40 cellular contexts compared by ENCODE assay signal in genomic region chr2:11639503-11639902, GRCh38. TPM values are rescaled to one million over a fixed set of nuclear protein-coding genes. Genes with fewer than 3 reads are reported as not detected.
"Had no signal": no experiment of that assay in that cellular context is flagged by ENCODE, and none has a peak within 500 bp of the region (broad histone marks: within the 10 kb centered on the region; RNA-seq: fewer than 3 reads in every experiment).

No MANE protein-coding gene starts in this region.

- FAIRE-seq: bronchial epithelial cell, TTC549 had no signal

- H3K4me1 Mint-ChIP-seq: activated CD4-positive, alpha-beta memory T cell treated with anti-CD3 and anti-CD28 coated beads, Interleukin-2, amount 10 ng/mL, durations not matched to agents 7 days and 5 days; activated CD4-positive, alpha-beta T cell treated with anti-CD3 and anti-CD28 coated beads for 36 hours; activated CD4-positive, alpha-beta T cell treated with anti-CD3 and anti-CD28 coated beads, Interleukin-2, amount 10 ng/mL, durations not matched to agents 7 days and 5 days; activated CD8-positive, alpha-beta memory T cell treated with anti-CD3 and anti-CD28 coated beads, Interleukin-2, amount 10 ng/mL, durations not matched to agents 7 days and 5 days; activated naive CD4-positive, alpha-beta T cell treated with anti-CD3 and anti-CD28 coated beads, Interleukin-2, amount 10 ng/mL, durations not matched to agents 7 days and 5 days; activated naive CD4-positive, alpha-beta T cell treated with anti-CD3 and anti-CD28 coated beads, Interleukin-2, amount 50 U/mL, for 24 hours; activated naive CD8-positive, alpha-beta T cell treated with anti-CD3 and anti-CD28 coated beads, Interleukin-2, amount 10 ng/mL, durations not matched to agents 7 days and 5 days; activated naive CD8-positive, alpha-beta T cell treated with anti-CD3 and anti-CD28 coated beads, Interleukin-2, amount 50 U/mL, for 24 hours; central memory CD8-positive, alpha-beta T cell; WTC11 had no signal

- H3K4me3 Mint-ChIP-seq: activated CD4-positive, alpha-beta memory T cell treated with anti-CD3 and anti-CD28 coated beads, Interleukin-2, amount 10 ng/mL, durations not matched to agents 7 days and 5 days; activated CD4-positive, alpha-beta T cell treated with anti-CD3 and anti-CD28 coated beads for 36 hours; activated CD4-positive, alpha-beta T cell treated with anti-CD3 and anti-CD28 coated beads, Interleukin-2, amount 10 ng/mL, durations not matched to agents 7 days and 5 days; activated CD8-positive, alpha-beta memory T cell treated with anti-CD3 and anti-CD28 coated beads, Interleukin-2, amount 10 ng/mL, durations not matched to agents 7 days and 5 days; activated CD8-positive, alpha-beta T cell treated with anti-CD3 and anti-CD28 coated beads, Interleukin-2, amount 10 ng/mL, durations not matched to agents 7 days and 5 days; activated naive CD4-positive, alpha-beta T cell treated with anti-CD3 and anti-CD28 coated beads, Interleukin-2, amount 10 ng/mL, durations not matched to agents 7 days and 5 days; activated naive CD4-positive, alpha-beta T cell treated with anti-CD3 and anti-CD28 coated beads, Interleukin-2, amount 50 U/mL, for 24 hours; activated naive CD8-positive, alpha-beta T cell; activated naive CD8-positive, alpha-beta T cell treated with anti-CD3 and anti-CD28 coated beads, Interleukin-2, amount 10 ng/mL, durations not matched to agents 7 days and 5 days; activated naive CD8-positive, alpha-beta T cell treated with anti-CD3 and anti-CD28 coated beads, Interleukin-2, amount 50 U/mL, for 24 hours; activated T-cell treated with anti-CD3 and anti-CD28 coated beads, Interleukin-2, amount 50 U/mL, for 24 hours; brain; central memory CD8-positive, alpha-beta T cell; T-helper 1 cell treated with Interleukin-12 subunit alpha and Interleukin-12 subunit beta and Interleukin-4 antibody, amounts not matched to agents 30 μg/mL and 1 μg/mL, for 36 hours; T-helper 2 cell treated with Interferon-gamma antibody and Interleukin-4, amounts not matched to agents 5 μg/mL and 100 μg/mL, for 36 hours; WTC11 had no signal

- H3K27ac Mint-ChIP-seq: activated CD4-positive, alpha-beta memory T cell treated with anti-CD3 and anti-CD28 coated beads, Interleukin-2, amount 10 ng/mL, durations not matched to agents 7 days and 5 days; activated CD4-positive, alpha-beta T cell treated with anti-CD3 and anti-CD28 coated beads for 36 hours; activated CD4-positive, alpha-beta T cell treated with anti-CD3 and anti-CD28 coated beads, Interleukin-2, amount 10 ng/mL, durations not matched to agents 7 days and 5 days; activated CD8-positive, alpha-beta memory T cell treated with anti-CD3 and anti-CD28 coated beads, Interleukin-2, amount 10 ng/mL, durations not matched to agents 7 days and 5 days; activated CD8-positive, alpha-beta T cell treated with anti-CD3 and anti-CD28 coated beads, Interleukin-2, amount 10 ng/mL, durations not matched to agents 7 days and 5 days; activated naive CD4-positive, alpha-beta T cell treated with anti-CD3 and anti-CD28 coated beads, Interleukin-2, amount 10 ng/mL, durations not matched to agents 7 days and 5 days; activated naive CD4-positive, alpha-beta T cell treated with anti-CD3 and anti-CD28 coated beads, Interleukin-2, amount 50 U/mL, for 24 hours; activated naive CD8-positive, alpha-beta T cell; activated naive CD8-positive, alpha-beta T cell treated with anti-CD3 and anti-CD28 coated beads, Interleukin-2, amount 10 ng/mL, durations not matched to agents 7 days and 5 days; activated naive CD8-positive, alpha-beta T cell treated with anti-CD3 and anti-CD28 coated beads, Interleukin-2, amount 50 U/mL, for 24 hours; activated T-cell treated with anti-CD3 and anti-CD28 coated beads, Interleukin-2, amount 50 U/mL, for 24 hours; activated T-helper 2 cell treated with anti-CD3 and anti-CD28 coated beads, Interferon-gamma antibody, Interleukin-2, Interleukin-4, amounts not matched to agents 10 μg/mL and 5 μg/mL and 100 μg/mL, durations not matched to agents 14 hours and 24 hours and 36 hours; brain; T-helper 1 cell treated with Interleukin-12 subunit alpha and Interleukin-12 subunit beta and Interleukin-4 antibody, amounts not matched to agents 30 μg/mL and 1 μg/mL, for 36 hours; T-helper 2 cell treated with Interferon-gamma antibody and Interleukin-4, amounts not matched to agents 5 μg/mL and 100 μg/mL, for 36 hours; WTC11 had no signal

- H3K4me3 ChIP-seq: ascending aorta, cardiac muscle cell had no signal

- H3K9me3 ChIP-seq: ascending aorta had no signal

- H3K9me3 Mint-ChIP-seq: activated CD4-positive, alpha-beta memory T cell treated with anti-CD3 and anti-CD28 coated beads, Interleukin-2, amount 10 ng/mL, durations not matched to agents 7 days and 5 days; activated CD4-positive, alpha-beta T cell treated with anti-CD3 and anti-CD28 coated beads, Interleukin-2, amount 10 ng/mL, durations not matched to agents 7 days and 5 days; activated naive CD4-positive, alpha-beta T cell treated with anti-CD3 and anti-CD28 coated beads, Interleukin-2, amount 10 ng/mL, durations not matched to agents 7 days and 5 days; activated naive CD4-positive, alpha-beta T cell treated with anti-CD3 and anti-CD28 coated beads, Interleukin-2, amount 50 U/mL, for 24 hours; activated naive CD8-positive, alpha-beta T cell treated with anti-CD3 and anti-CD28 coated beads, Interleukin-2, amount 10 ng/mL, durations not matched to agents 7 days and 5 days; activated naive CD8-positive, alpha-beta T cell treated with anti-CD3 and anti-CD28 coated beads, Interleukin-2, amount 50 U/mL, for 24 hours; activated T-cell treated with anti-CD3 and anti-CD28 coated beads, Interleukin-2, amount 50 U/mL, for 24 hours; activated T-helper 2 cell treated with anti-CD3 and anti-CD28 coated beads, Interferon-gamma antibody, Interleukin-2, Interleukin-4, amounts not matched to agents 10 μg/mL and 5 μg/mL and 100 μg/mL, durations not matched to agents 14 hours and 24 hours and 36 hours; central memory CD8-positive, alpha-beta T cell; T-helper 1 cell treated with Interleukin-12 subunit alpha and Interleukin-12 subunit beta and Interleukin-4 antibody, amounts not matched to agents 30 μg/mL and 1 μg/mL, for 36 hours; T-helper 2 cell treated with Interferon-gamma antibody and Interleukin-4, amounts not matched to agents 5 μg/mL and 100 μg/mL, for 36 hours; WTC11 had no signal

- H3K27ac ChIP-seq: ascending aorta, cardiac muscle cell, WERI-Rb-1 had no signal

- ATAC-seq: activated CD4-positive, alpha-beta T cell treated with anti-CD3 and anti-CD28 coated beads for 36 hours; activated CD4-positive, CD25-positive, alpha-beta regulatory T cell treated with anti-CD3 and anti-CD28 coated beads, Interleukin-2, amount 50 U/mL, for 24 hours; activated CD8-positive, alpha-beta memory T cell treated with anti-CD3 and anti-CD28 coated beads, Interleukin-2, amount 10 ng/mL, durations not matched to agents 7 days and 5 days; activated CD8-positive, alpha-beta T cell treated with anti-CD3 and anti-CD28 coated beads, Interleukin-2, amount 10 ng/mL, durations not matched to agents 7 days and 5 days; activated naive CD8-positive, alpha-beta T cell treated with anti-CD3 and anti-CD28 coated beads, Interleukin-2, amount 50 U/mL, for 24 hours; WTC11 had no signal

- H3K27me3 ChIP-seq: ascending aorta, cardiac muscle cell had no signal

- H3K4me1 ChIP-seq: ascending aorta had no signal

- DNase-seq: activated CD4-positive, alpha-beta memory T cell treated with anti-CD3 and anti-CD28 coated beads, Interleukin-2, amount 10 ng/mL, durations not matched to agents 7 days and 5 days; activated CD4-positive, alpha-beta T cell treated with anti-CD3 and anti-CD28 coated beads for 1 hour; activated CD4-positive, alpha-beta T cell treated with anti-CD3 and anti-CD28 coated beads for 36 hours; activated CD4-positive, alpha-beta T cell treated with anti-CD3 and anti-CD28 coated beads for 48 hours; activated CD4-positive, alpha-beta T cell treated with anti-CD3 and anti-CD28 coated beads, Interleukin-2, amount 10 ng/mL, durations not matched to agents 7 days and 5 days; activated CD4-positive, alpha-beta T cell treated with anti-CD3 and anti-CD28 coated beads, Interleukin-2, amount 50 U/mL, for 48 hours; activated CD4-positive, CD25-positive, alpha-beta regulatory T cell; activated CD8-positive, alpha-beta memory T cell treated with anti-CD3 and anti-CD28 coated beads for 24 hours; activated CD8-positive, alpha-beta memory T cell treated with anti-CD3 and anti-CD28 coated beads, Interleukin-2, amount 10 ng/mL, durations not matched to agents 7 days and 5 days; activated CD8-positive, alpha-beta memory T cell treated with anti-CD3 and anti-CD28 coated beads, Interleukin-2, amount 50 U/mL, for 48 hours; activated CD8-positive, alpha-beta T cell treated with anti-CD3 and anti-CD28 coated beads, Interleukin-2, amount 10 ng/mL, durations not matched to agents 7 days and 5 days; activated effector memory CD4-positive, alpha-beta T cell treated with Interleukin-2 at 50 U/mL for 16 hours; activated gamma-delta T cell; activated naive CD4-positive, alpha-beta T cell treated with anti-CD3 and anti-CD28 coated beads, Interleukin-2, amount 10 ng/mL, durations not matched to agents 7 days and 5 days; activated naive CD4-positive, alpha-beta T cell treated with Interleukin-2 at 50 U/mL for 16 hours; activated naive CD8-positive, alpha-beta T cell treated with anti-CD3 and anti-CD28 coated beads, Interleukin-2, amount 10 ng/mL, durations not matched to agents 7 days and 5 days; activated naive CD8-positive, alpha-beta T cell treated with anti-CD3 and anti-CD28 coated beads, Interleukin-2, amount 50 U/mL, for 24 hours; activated T-cell treated with anti-CD3 and anti-CD28 coated beads, Interleukin-2, amount 50 U/mL, for 24 hours; activated T-cell treated with anti-CD3 and anti-CD28 coated beads, Interleukin-2, amount 50 U/mL, for 48 hours; amygdala; anterior cingulate cortex; caudate nucleus; cerebellar nuclear complex; T-helper 1 cell; T-helper 2 cell; T-helper 9 cell; WERI-Rb-1 had no signal

- H3K36me3 ChIP-seq: ascending aorta, WERI-Rb-1 had no signal

- H3K36me3 Mint-ChIP-seq: activated CD8-positive, alpha-beta memory T cell treated with anti-CD3 and anti-CD28 coated beads, Interleukin-2, amount 10 ng/mL, durations not matched to agents 7 days and 5 days; activated naive CD4-positive, alpha-beta T cell treated with anti-CD3 and anti-CD28 coated beads, Interleukin-2, amount 10 ng/mL, durations not matched to agents 7 days and 5 days; activated naive CD4-positive, alpha-beta T cell treated with anti-CD3 and anti-CD28 coated beads, Interleukin-2, amount 50 U/mL, for 24 hours; activated naive CD8-positive, alpha-beta T cell; activated naive CD8-positive, alpha-beta T cell treated with anti-CD3 and anti-CD28 coated beads, Interleukin-2, amount 10 ng/mL, durations not matched to agents 7 days and 5 days had no signal

- H3K27me3 Mint-ChIP-seq: activated CD4-positive, alpha-beta T cell treated with anti-CD3 and anti-CD28 coated beads, Interleukin-2, amount 10 ng/mL, durations not matched to agents 7 days and 5 days; brain had no signal

RNA-seq across cellular contexts. Expression of gene NTSR2, which starts 30.5 kb away (rescaled TPM):
- total RNA-seq: activated CD4-positive, alpha-beta memory T cell treated with anti-CD3 and anti-CD28 coated beads, Interleukin-2, amount 10 ng/mL, durations not matched to agents 7 days and 5 days; activated CD4-positive, alpha-beta T cell treated with anti-CD3 and anti-CD28 coated beads for 36 hours; activated CD4-positive, alpha-beta T cell treated with anti-CD3 and anti-CD28 coated beads, Interleukin-2, amount 10 ng/mL, durations not matched to agents 7 days and 5 days; activated CD8-positive, alpha-beta memory T cell treated with anti-CD3 and anti-CD28 coated beads, Interleukin-2, amount 10 ng/mL, durations not matched to agents 7 days and 5 days; activated CD8-positive, alpha-beta T cell treated with anti-CD3 and anti-CD28 coated beads, Interleukin-2, amount 10 ng/mL, durations not matched to agents 7 days and 5 days; activated naive CD8-positive, alpha-beta T cell treated with anti-CD3 and anti-CD28 coated beads, Interleukin-2, amount 10 ng/mL, durations not matched to agents 7 days and 5 days; activated T-helper 2 cell treated with anti-CD3 and anti-CD28 coated beads, Interferon-gamma antibody, Interleukin-2, Interleukin-4, amounts not matched to agents 10 μg/mL and 5 μg/mL and 100 μg/mL, durations not matched to agents 14 hours and 24 hours and 36 hours; ascending aorta; bronchial epithelial cell; cardiac muscle cell; WTC11 had no signal
- polyA plus RNA-seq: cardiac muscle cell had no signal
